Comparison of ENCODE assay signal across 12 cellular contexts in genomic region chr3:171874879-171875278, GRCh38. TPM values are rescaled to one million over a fixed set of nuclear protein-coding genes. Genes with fewer than 3 reads are reported as not detected.
DNase-seq lines count a peak whose midpoint lies in the region; ATAC-seq and TF ChIP-seq lines count a peak whose summit lies in the region.
"Had no signal": no experiment of that assay in that cellular context is flagged by ENCODE, and none has a peak within 500 bp of the region (broad histone marks: within the 10 kb centered on the region; RNA-seq: fewer than 3 reads in every experiment).

No MANE protein-coding gene starts in this region.

- no peak overlapping the region for H3K27ac Mint-ChIP-seq in T-helper 17 cell

- no peak overlapping the region for H3K4me3 Mint-ChIP-seq in T-helper 17 cell

- ATAC-seq in T-helper 17 cell, result no peak

- no peaks in the 10 kb centered on the region for H3K9me2 ChIP-seq in PC-9 (ENCODE audit: insufficient read depth)

- peaks cover 52% of the 10 kb centered on the region for H3K27me3 Mint-ChIP-seq in T-helper 17 cell

- intact Hi-C loops in PC-9 (cut with micrococcal nuclease; ENCODE audit: unreplicated experiment), result loop anchor here (1.0 to 5.0 kb wide), 5 partner anchors 30 to 265 kb away; partner anchors contain the start of gene PLD1

- H3K27ac ChIP-seq in ACC112 (ENCODE audit: low read depth, low read length) (peak overlapping the region; percentile 96), PC-9 (0 out of 2 replicates have a peak overlapping the region, but pooled peaks have one; percentile 0), epithelial cell of prostate (peak overlapping the region; percentile 69), osteoblast (ENCODE audit: low read depth, low read length) (peak overlapping the region; percentile 97)

- CTCF ChIA-PET in PC-9 (lab: Charles Lee), result interaction anchor here (0.5 to 0.6 kb wide), 2 partner anchors 416 to 748 kb away, joined by 5 to 14 read pairs; no protein-coding TSS in a partner anchor

- TF ChIP-seq CTCF in PC-9 (conservative IDR thresholded peaks at IDR 0.05) (no peak), osteoblast (IDR thresholded peaks at IDR 0.05; ENCODE audit: extremely low read depth, low read depth, low read length) (no peak)

- H3K4me3 ChIP-seq in ACC112 (ENCODE audit: low read depth, low read length) (peak overlapping the region; percentile 31; the same call in 1 of the 2 replicates), PC-9 (no peak overlapping the region), osteoblast (ENCODE audit: insufficient read depth, low read length) (peak overlapping the region; percentile 0)

- H3K36me3 Mint-ChIP-seq in T-helper 17 cell (ENCODE audit: low read depth), result no peaks in the 10 kb centered on the region

- no peaks in the 10 kb centered on the region for H3K9me3 ChIP-seq in PC-9 (ENCODE audit: insufficient read depth, low read depth)
- H3K9me3 ChIP-seq in osteoblast (ENCODE audit: low read depth, low read length), result no peaks in the 10 kb centered on the region
- H3K9me3 ChIP-seq in T-helper 17 cell (ENCODE audit: control insufficient read depth, low read length, poor library complexity, severe bottlenecking), result no peaks in the 10 kb centered on the region

- no peaks in the 10 kb centered on the region for H3K36me3 ChIP-seq in ACC112 (ENCODE audit: insufficient read depth, low read length)
- no peaks in the 10 kb centered on the region for H3K36me3 ChIP-seq in PC-9 (ENCODE audit: low read depth)
- H3K36me3 ChIP-seq in osteoblast (ENCODE audit: insufficient read depth, low read length), result no peaks in the 10 kb centered on the region

- no peak overlapping the region for H3K4me2 ChIP-seq in PC-9
- H3K4me2 ChIP-seq in osteoblast (ENCODE audit: insufficient read depth, low read length), result peak overlapping the region; percentile 64

- DNase-seq in PC-9 (no peak), epithelial cell of prostate (ENCODE audit: low read depth, low spot score) (no peak), osteoblast (ENCODE audit: insufficient read length, low spot score, missing footprints) (no peak), T-helper 17 cell (no peak), NCI-H748 treated with DMSO at 0.1 percent for 48 hours (lab: John Stamatoyannopoulos, UW) (no peak), SIG-M5 (lab: John Stamatoyannopoulos, UW) (no peak), mesenteric fat pad (ENCODE audit: low spot score) (no peak)
- DNase-seq: aorta; NCI-H2171 treated with DMSO at 0.1 percent for 48 hours; stimulated activated CD4-positive, alpha-beta T cell treated with anti-CD3 and anti-CD28 coated beads, Interleukin-4, amount 100 ng/mL, for 24 hours had no signal

- H2AFZ ChIP-seq in ACC112 (ENCODE audit: low read length, unreplicated experiment) (peak overlapping the region; percentile 36), PC-9 (no peak overlapping the region), osteoblast (ENCODE audit: low read length) (no peak overlapping the region)

- H3K4me1 Mint-ChIP-seq in T-helper 17 cell, result no peaks in the 10 kb centered on the region

- H3K4me1 ChIP-seq in ACC112 (ENCODE audit: control insufficient read depth, insufficient read depth, low read length, unreplicated experiment) (peaks cover 66% of the 10 kb centered on the region), PC-9 (replicated peaks; ENCODE audit: insufficient read depth) (peaks cover 15% of the 10 kb centered on the region; the same call in 1 of the 2 replicates), osteoblast (ENCODE audit: insufficient read depth, low read length) (peaks cover 58% of the 10 kb centered on the region)

- POLR2A ChIA-PET in PC-9 (lab: Charles Lee; ENCODE audit: unreplicated experiment), result interaction anchor here (0.7 to 1.0 kb wide), 5 partner anchors 63 to 1002 kb away, joined by 3 to 9 read pairs (median 5); no protein-coding TSS in a partner anchor

- TSS peak; percentile 96 for BruUV-seq in PC-9 (replicated peaks; lab: Mats Ljungman, UMichigan)

- H3F3A ChIP-seq in PC-9 (ENCODE audit: insufficient read depth, low read depth), result no peaks in the 10 kb centered on the region

- H3K79me2 ChIP-seq in ACC112 (ENCODE audit: control insufficient read depth, insufficient read depth, low read length, unreplicated experiment) (no peaks in the 10 kb centered on the region), PC-9 (ENCODE audit: low read depth) (no peaks in the 10 kb centered on the region), osteoblast (ENCODE audit: insufficient read depth, low read length) (no peaks in the 10 kb centered on the region)

- H4K20me1 ChIP-seq in PC-9 (ENCODE audit: insufficient read depth) (no peaks in the 10 kb centered on the region), osteoblast (ENCODE audit: insufficient read depth, low read length) (no peaks in the 10 kb centered on the region)

- H3K27me3 ChIP-seq in ACC112 (ENCODE audit: insufficient read depth, low read length), result no peaks in the 10 kb centered on the region
- no peaks in the 10 kb centered on the region for H3K27me3 ChIP-seq in PC-9 (ENCODE audit: insufficient read depth, low read depth)
- H3K27me3 ChIP-seq in osteoblast (ENCODE audit: insufficient read depth, low read length), result no peaks in the 10 kb centered on the region

RNA-seq across cellular contexts. Expression of gene TMEM212, which starts 31.7 kb away (rescaled TPM):
- total RNA-seq in PC-9 (2021) (not detected in 2 replicates), osteoblast (not detected in 2 replicates), T-helper 17 cell (not detected), mesenteric fat pad (not detected)
- total RNA-seq: aorta, ureter had no signal

Comparison
In these comparisons a context has a peak if more than half of its experiments do, and no peak if none do; other contexts are left out.
1. H3K27ac ChIP-seq: peak in every context shown above with its lines; median percentile 97 in osteoblast; 96 in ACC112; 69 in epithelial cell of prostate; 0 in PC-9.